In the genomic region with DNA sequence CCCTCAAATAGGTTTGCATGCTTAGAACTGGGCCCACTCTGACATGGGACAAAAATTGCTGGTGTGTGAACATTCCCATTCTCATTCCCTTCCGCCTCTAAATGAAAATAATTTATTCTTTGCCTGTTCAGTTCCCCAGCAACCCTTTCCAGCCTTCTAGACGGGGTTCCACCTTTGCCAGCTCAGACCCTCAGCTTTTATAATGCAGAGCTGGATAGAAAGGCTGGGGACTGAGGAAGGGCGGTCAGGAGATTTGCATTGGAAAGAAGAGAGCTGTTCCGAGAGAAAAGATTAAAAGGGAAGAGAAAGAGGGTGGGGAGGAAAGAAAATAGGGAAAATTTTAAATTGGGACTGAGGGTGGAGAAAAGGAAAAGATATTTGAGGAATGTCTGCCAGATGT, we compare ENCODE assay signal across 21 cellular contexts.
DNase-seq lines count a peak whose midpoint lies in the region; ATAC-seq, FAIRE-seq and TF ChIP-seq lines count a peak whose summit lies in the region.
"Had no signal": no experiment of that assay in that cellular context is flagged by ENCODE, and none has a peak within 500 bp of the region (broad histone marks: within the 10 kb centered on the region; RNA-seq: fewer than 3 reads in every experiment).

No MANE protein-coding gene starts in this region.

- H3K36me3 ChIP-seq in iPS-20b (ENCODE audit: insufficient read depth, low read depth, low read length) (no peaks in the 10 kb centered on the region), testis (ENCODE audit: low read depth, missing control alignments) (no peaks in the 10 kb centered on the region)
- H3K36me3 ChIP-seq: BLaER1, Peyer's patch had no signal

- H3T11ph ChIP-seq in H9 (ENCODE audit: low read length) = no peak overlapping the region

- H3K14ac ChIP-seq in H9 (ENCODE audit: insufficient read depth, low read length) = no peak overlapping the region

- no peaks in the 10 kb centered on the region for H3K79me2 ChIP-seq in H9 (ENCODE audit: insufficient read depth, low read length)

- H3K4me2 ChIP-seq in H9 (ENCODE audit: insufficient read depth, insufficient read length, low read length) = no peak overlapping the region
- H3K4me2 ChIP-seq: A549, BLaER1 had no signal

- H3K4me1 ChIP-seq in H9 (ENCODE audit: insufficient read depth, low read length) = peaks cover 3% of the 10 kb centered on the region; the same call in 1 of the 2 replicates
- peaks cover 10% of the 10 kb centered on the region; the same call in 1 of the 2 replicates for H3K4me1 ChIP-seq in iPS-20b (ENCODE audit: insufficient read depth, low read length)
- no peaks in the 10 kb centered on the region for H3K4me1 ChIP-seq in testis
- H3K4me1 ChIP-seq: A549, BLaER1, Peyer's patch had no signal

- peaks cover 29 to 35% of the 10 kb centered on the region in 2 experiments for H3K4me1 Mint-ChIP-seq in H9
- H3K4me1 Mint-ChIP-seq in chondrocyte (ENCODE audit: low read depth) = peaks cover 3% of the 10 kb centered on the region
- H3K4me1 Mint-ChIP-seq in progenitor cell of endocrine pancreas (ENCODE audit: low read depth) = no peaks in the 10 kb centered on the region
- H3K4me1 Mint-ChIP-seq: CD4-positive, alpha-beta memory T cell had no signal

- ATAC-seq in stimulated activated naive CD8-positive, alpha-beta T cell treated with anti-CD3 and anti-CD28 coated beads, Interleukin-15, Interleukin-2, amounts not matched to agents 100 U/mL and 50 U/mL, for 24 hours = no peak
- ATAC-seq: A549, HCT116 had no signal

- H3K18ac ChIP-seq in H9 (ENCODE audit: insufficient read length, low read depth, low read length) = no peak overlapping the region

- H2BK20ac ChIP-seq in H9 (ENCODE audit: low read depth, low read length, poor library complexity, severe bottlenecking) = peak overlapping the region; percentile 51

- H3K4me3 ChIP-seq in iPS-20b (ENCODE audit: low read length) (peak overlapping the region; percentile 41; the same call in 1 of the 2 replicates), testis (no peak overlapping the region)
- H3K4me3 ChIP-seq: A549, BLaER1, Peyer's patch had no signal

- H2BK15ac ChIP-seq in H9 (ENCODE audit: low read depth, low read length) = no peak overlapping the region

- H4K8ac ChIP-seq in H9 (replicated peaks; ENCODE audit: insufficient read length, low read depth, low read length) = no peak overlapping the region

- H2AFZ ChIP-seq in H9 (ENCODE audit: low read length) = no peak overlapping the region

- intact Hi-C loops in testis (cut with DNase I; ENCODE audit: low total_unique reads) = no loop called here

- no peak overlapping the region for H2BK120ac ChIP-seq in H9 (ENCODE audit: low read depth, low read length, poor library complexity, severe bottlenecking)

- H3K56ac ChIP-seq in H9 (ENCODE audit: insufficient read length, low read depth, low read length) = no peak overlapping the region

- no peak overlapping the region for H4K91ac ChIP-seq in H9 (ENCODE audit: insufficient read length, low read depth, low read length)

- WGBS in H9 (ENCODE audit: extremely low coverage, insufficient read length, low lambda C conversion rate) = 100% methylated on average over 1 of the region's 4 CpGs
- 62 to 69% methylated on average over 4 of the region's 4 CpGs for WGBS in testis, 2 donors

- no peak overlapping the region for H3K23ac ChIP-seq in H9 (ENCODE audit: insufficient read length, low read depth, low read length)

- no peak overlapping the region for H2BK12ac ChIP-seq in H9 (ENCODE audit: insufficient read length, low read depth, low read length)

- TF ChIP-seq POLR2A in testis (IDR thresholded peaks at IDR 0.05) (no peak), GM12891 (IDR thresholded peaks at IDR 0.05; ENCODE audit: low read depth, low read length) (no peak)

- H3K27me3 ChIP-seq in H9 (ENCODE audit: insufficient read depth, low read length) (no peaks in the 10 kb centered on the region), iPS-20b (ENCODE audit: insufficient read depth, low read length) (no peaks in the 10 kb centered on the region), testis (no peaks in the 10 kb centered on the region)
- H3K27me3 ChIP-seq: BLaER1, Peyer's patch had no signal

- no peak overlapping the region for H2AK5ac ChIP-seq in H9 (ENCODE audit: insufficient read length, low read length)

- TF ChIP-seq CTCF in H9 (conservative IDR thresholded peaks at IDR 0.05) = no peak
- no peak for TF ChIP-seq CTCF in chondrocyte (IDR thresholded peaks at IDR 0.05)
- no peak for TF ChIP-seq CTCF in progenitor cell of endocrine pancreas (IDR thresholded peaks at IDR 0.05; ENCODE audit: unreplicated experiment)
- no peak for TF ChIP-seq CTCF in testis (IDR thresholded peaks at IDR 0.05)

- H3K27ac Mint-ChIP-seq in H9 (peak overlapping the region; percentile 69 to 96 (median 88); a peak in 6 of 7 replicates), chondrocyte (ENCODE audit: unreplicated experiment) (no peak overlapping the region), progenitor cell of endocrine pancreas (peak overlapping the region; percentile 2)

- no peaks in the 10 kb centered on the region for H3K9me3 ChIP-seq in H9 (ENCODE audit: control insufficient read depth, low read depth, low read length)
- H3K9me3 ChIP-seq in iPS-20b (ENCODE audit: insufficient read depth, low read depth, low read length) = no peaks in the 10 kb centered on the region
- H3K9me3 ChIP-seq in testis = no peaks in the 10 kb centered on the region
- H3K9me3 ChIP-seq: A549, BLaER1, Peyer's patch had no signal

- no peak overlapping the region for H4K5ac ChIP-seq in H9 (ENCODE audit: insufficient read length, low read depth, low read length)

- peak overlapping the region; percentile 76 for H3K27ac ChIP-seq in H9 (ENCODE audit: insufficient read length, low read depth, low read length)
- peak overlapping the region; percentile 85 for H3K27ac ChIP-seq in iPS-20b (ENCODE audit: low read length)
- no peak overlapping the region for H3K27ac ChIP-seq in testis
- H3K27ac ChIP-seq: A549, BLaER1, Peyer's patch had no signal

- H3K9ac ChIP-seq in H9 (ENCODE audit: extremely low read depth, insufficient read length, low read length) (no peak overlapping the region), iPS-20b (ENCODE audit: low read depth, low read length) (peak overlapping the region; percentile 65; the same call in 1 of the 2 replicates)
- H3K9ac ChIP-seq: BLaER1 had no signal

- no peak for FAIRE-seq in GM12891 (lab: Jason Lieb, UNC)
- FAIRE-seq: A549, HTR-8/SVneo had no signal

- no peak overlapping the region for H3K4ac ChIP-seq in H9 (ENCODE audit: low read depth, low read length)

- H2BK5ac ChIP-seq in H9 (ENCODE audit: insufficient read length, low read length) = no peak overlapping the region

- H3K9me3 Mint-ChIP-seq in H9 (no peaks in the 10 kb centered on the region), chondrocyte (ENCODE audit: low read depth) (peaks cover 3% of the 10 kb centered on the region), progenitor cell of endocrine pancreas (ENCODE audit: low read depth) (no peaks in the 10 kb centered on the region)
- H3K9me3 Mint-ChIP-seq: CD4-positive, alpha-beta memory T cell had no signal

- no peaks in the 10 kb centered on the region for H4K20me1 ChIP-seq in H9 (ENCODE audit: control insufficient read depth, insufficient read depth, insufficient read length)
- H4K20me1 ChIP-seq: BLaER1 had no signal

- H3K27me3 Mint-ChIP-seq in H9 (ENCODE audit: low read depth) (peaks cover 4% of the 10 kb centered on the region; the same call in 1 of the 2 replicates), chondrocyte (ENCODE audit: low read depth) (peaks cover 14% of the 10 kb centered on the region), progenitor cell of endocrine pancreas (peaks cover 16% of the 10 kb centered on the region)

- no peaks in the 10 kb centered on the region for H3K79me1 ChIP-seq in H9 (ENCODE audit: insufficient read depth, low read depth, low read length, poor library complexity, severe bottlenecking)

- H3K23me2 ChIP-seq in H9 (ENCODE audit: insufficient read length, low read depth, low read length, poor library complexity, severe bottlenecking) = no peaks in the 10 kb centered on the region

- H3K4me3 Mint-ChIP-seq in H9 = peak overlapping the region; percentile 1 to 57; a peak in 4 of 5 replicates
- H3K4me3 Mint-ChIP-seq in chondrocyte (ENCODE audit: unreplicated experiment) = no peak overlapping the region
- H3K4me3 Mint-ChIP-seq in progenitor cell of endocrine pancreas (ENCODE audit: low read depth) = no peak overlapping the region
- H3K4me3 Mint-ChIP-seq: CD4-positive, alpha-beta memory T cell had no signal

- peak; percentile 68 for DNase-seq in H9
- DNase-seq in chondrocyte (ENCODE audit: low spot score) = peak; percentile 13
- DNase-seq in progenitor cell of endocrine pancreas (ENCODE audit: low spot score, unreplicated experiment) = no peak
- no peak for DNase-seq in testis
- no peak for DNase-seq in stimulated activated naive CD8-positive, alpha-beta T cell treated with anti-CD3 and anti-CD28 coated beads, Interleukin-15, Interleukin-2, amounts not matched to agents 100 U/mL and 50 U/mL, for 24 hours
- no peak for DNase-seq in GM12891 (ENCODE audit: insufficient read length, low spot score)
- DNase-seq: Calu3; CD4-positive, alpha-beta memory T cell; DMS53; EL; NCI-H1092 treated with DMSO at 0.1 percent for 48 hours; NCI-H1694; NCI-H2081 treated with DMSO at 0.1 percent for 48 hours; NCI-H446 treated with DMSO at 0.1 percent for 48 hours; NCI-H69; Peyer's patch had no signal

- H3K36me3 Mint-ChIP-seq in H9 (ENCODE audit: insufficient read depth in 1 of 3, low read depth in 3 of 3) (no peaks in the 10 kb centered on the region), chondrocyte (ENCODE audit: low read depth) (no peaks in the 10 kb centered on the region), progenitor cell of endocrine pancreas (ENCODE audit: insufficient read depth) (no peaks in the 10 kb centered on the region)
- H3K36me3 Mint-ChIP-seq: CD4-positive, alpha-beta memory T cell had no signal

TF ChIP-seq in GM12891, 5 proteins besides CTCF, POLR2A, EP300 and RAD21:
- TF ChIP-seq TAF1 (IDR thresholded peaks at IDR 0.05; ENCODE audit: low read depth, low read length) (no peak), PAX5 (IDR thresholded peaks at IDR 0.05; ENCODE audit: insufficient read depth, low read length, severe bottlenecking) (no peak), SPI1 (IDR thresholded peaks at IDR 0.05; ENCODE audit: low read depth, low read length) (no peak)

Comparison
In these comparisons a context has a peak if more than half of its experiments do, and no peak if none do; other contexts are left out.
1. DNase-seq: peak in H9 (single experiment) and chondrocyte (single experiment); none in progenitor cell of endocrine pancreas (single experiment), testis (single experiment), stimulated activated naive CD8-positive, alpha-beta T cell treated with anti-CD3 and anti-CD28 coated beads, Interleukin-15, Interleukin-2, amounts not matched to agents 100 U/mL and 50 U/mL, for 24 hours (single experiment) and GM12891 (single experiment).
2. H3K27ac ChIP-seq: peak in H9 (single experiment) and iPS-20b (single experiment); none in testis (0 of 2).
3. H3K4me3 Mint-ChIP-seq: peak in H9 (2 of 2); none in chondrocyte (single experiment) and progenitor cell of endocrine pancreas (single experiment).